In genomic region chr4:65139998-65140397, GRCh38 we compare ENCODE assay signal across 28 cellular contexts.
"Had no signal": no experiment of that assay in that cellular context is flagged by ENCODE, and none has a peak within 500 bp of the region (broad histone marks: within the 10 kb centered on the region; RNA-seq: fewer than 3 reads in every experiment).

No MANE protein-coding gene starts in this region.

- H3K36me3 ChIP-seq: ascending aorta, brain microvascular endothelial cell, MG63, Peyer's patch had no signal

- ATAC-seq: activated naive CD4-positive, alpha-beta T cell treated with anti-CD3 and anti-CD28 coated beads, Interleukin-2, amount 50 U/mL, for 72 hours; activated naive CD8-positive, alpha-beta T cell treated with anti-CD3 and anti-CD28 coated beads, Interleukin-2, amount 50 U/mL, for 24 hours; activated T-cell treated with anti-CD3 and anti-CD28 coated beads, Interleukin-2, amount 50 U/mL, for 4 hours; K562; T-helper 17 cell had no signal

- H3K4me3 Mint-ChIP-seq: activated B cell treated with CpG ODN at 0.5 μM for 24 hours; activated CD4-positive, alpha-beta memory T cell treated with anti-CD3 and anti-CD28 coated beads for 36 hours; activated CD4-positive, alpha-beta T cell treated with anti-CD3 and anti-CD28 coated beads, Interleukin-2, amount 10 ng/mL, durations not matched to agents 7 days and 5 days; activated naive CD8-positive, alpha-beta T cell treated with anti-CD3 and anti-CD28 coated beads, Interleukin-2, amount 50 U/mL, for 24 hours; activated T-cell treated with anti-CD3 and anti-CD28 coated beads, Interleukin-2, amount 50 U/mL, for 4 hours; T-helper 17 cell had no signal

- H3K27me3 Mint-ChIP-seq: activated B cell treated with CpG ODN at 0.5 μM for 24 hours; activated CD4-positive, alpha-beta memory T cell treated with anti-CD3 and anti-CD28 coated beads for 36 hours; activated CD4-positive, alpha-beta T cell treated with anti-CD3 and anti-CD28 coated beads, Interleukin-2, amount 10 ng/mL, durations not matched to agents 7 days and 5 days; activated naive CD8-positive, alpha-beta T cell treated with anti-CD3 and anti-CD28 coated beads, Interleukin-2, amount 50 U/mL, for 24 hours; T-helper 17 cell had no signal

- H3K4me1 ChIP-seq: ascending aorta, Peyer's patch had no signal

- H3K27me3 ChIP-seq: ascending aorta, brain microvascular endothelial cell, MG63, Peyer's patch had no signal

- DNase-seq: activated B cell treated with CpG ODN at 0.5 μM for 24 hours; activated CD4-positive, alpha-beta memory T cell treated with anti-CD3 and anti-CD28 coated beads for 36 hours; activated CD4-positive, alpha-beta T cell treated with anti-CD3 and anti-CD28 coated beads, Interleukin-2, amount 10 ng/mL, durations not matched to agents 7 days and 5 days; activated CD8-positive, alpha-beta memory T cell treated with anti-CD3 and anti-CD28 coated beads for 24 hours; activated effector memory CD4-positive, alpha-beta T cell treated with anti-CD3 and anti-CD28 coated beads, Interleukin-2, amount 50 U/mL, for 16 hours; activated naive CD4-positive, alpha-beta T cell treated with Interleukin-2 at 50 U/mL for 16 hours; activated naive CD8-positive, alpha-beta T cell treated with anti-CD3 and anti-CD28 coated beads, Interleukin-2, amount 50 U/mL, for 24 hours; activated T-cell treated with anti-CD3 and anti-CD28 coated beads, Interleukin-2, amount 50 U/mL, for 4 hours; amniotic stem cell; brain microvascular endothelial cell; cerebellar nuclear complex; Kasumi-1; MG63; NCI-H146; NCI-H187 treated with DMSO at 0.1 percent for 48 hours; NCI-H2081 treated with DMSO at 0.1 percent for 48 hours; NCI-H510A treated with DMSO at 0.1 percent for 48 hours; NCI-H69; NK-92 treated with Interleukin-12 subunit alpha and Interleukin-12 subunit beta, amount 100 ng/mL, for 24 hours; OCI-M1; SHP77 treated with DMSO at 0.1 percent for 48 hours; T-helper 17 cell; T-helper 9 cell had no signal

- H3K27ac ChIP-seq: ascending aorta, brain microvascular endothelial cell, Peyer's patch, RWPE1 had no signal

- H3K27ac Mint-ChIP-seq: activated B cell treated with CpG ODN at 0.5 μM for 24 hours; activated CD4-positive, alpha-beta memory T cell treated with anti-CD3 and anti-CD28 coated beads for 36 hours; activated CD4-positive, alpha-beta T cell treated with anti-CD3 and anti-CD28 coated beads, Interleukin-2, amount 10 ng/mL, durations not matched to agents 7 days and 5 days; activated naive CD4-positive, alpha-beta T cell treated with anti-CD3 and anti-CD28 coated beads, Interleukin-2, amount 50 U/mL, for 72 hours; activated naive CD8-positive, alpha-beta T cell treated with anti-CD3 and anti-CD28 coated beads, Interleukin-2, amount 50 U/mL, for 24 hours; T-helper 17 cell had no signal

- H3K4me3 ChIP-seq: ascending aorta, K562, MG63, Peyer's patch had no signal

- H3K9me3 ChIP-seq: ascending aorta, MG63 had no signal

- H3K36me3 Mint-ChIP-seq: activated CD4-positive, alpha-beta memory T cell treated with anti-CD3 and anti-CD28 coated beads for 36 hours had no signal

- H3K4me1 Mint-ChIP-seq: activated B cell treated with CpG ODN at 0.5 μM for 24 hours; activated CD4-positive, alpha-beta T cell treated with anti-CD3 and anti-CD28 coated beads, Interleukin-2, amount 10 ng/mL, durations not matched to agents 7 days and 5 days; activated naive CD8-positive, alpha-beta T cell treated with anti-CD3 and anti-CD28 coated beads, Interleukin-2, amount 50 U/mL, for 24 hours; T-helper 17 cell had no signal

- FAIRE-seq: K562 had no signal
